28 cellular contexts compared by ENCODE assay signal in genomic region chr3:196008929-196009328, GRCh38.
"Had no signal": no experiment of that assay in that cellular context is flagged by ENCODE, and none has a peak within 500 bp of the region (broad histone marks: within the 10 kb centered on the region; RNA-seq: fewer than 3 reads in every experiment).

No MANE protein-coding gene starts in this region.

- H3K27me3 ChIP-seq: ovary, right atrium auricular region, right lobe of liver, testis, thyroid gland, upper lobe of right lung had no signal

- H3K9me3 Mint-ChIP-seq: natural killer cell treated with Interleukin-12 subunit alpha and Interleukin-12 subunit beta and Interleukin-15 and Interleukin-18, amount 100 ng/mL, for 72 hours had no signal

- H3K4me1 Mint-ChIP-seq: stimulated activated naive B cell treated with anti-CD40 and anti-IgM and Interleukin-4, amounts not matched to agents 10 μg/mL and 1 μg/mL and 100 μg/mL, for 72 hours had no signal

- H3K9me3 ChIP-seq: mucosa of descending colon, ovary, right atrium auricular region, right lobe of liver, testis, thyroid gland, transverse colon, upper lobe of right lung had no signal

- H3K36me3 Mint-ChIP-seq: stimulated activated naive B cell treated with anti-CD40 and anti-IgM and Interleukin-4, amounts not matched to agents 10 μg/mL and 1 μg/mL and 100 μg/mL, for 72 hours had no signal

- H3K4me1 ChIP-seq: left lung, right atrium auricular region, right lobe of liver, stomach, testis, thyroid gland, transverse colon, upper lobe of right lung had no signal

- H3K27ac Mint-ChIP-seq: naive thymus-derived CD4-positive, alpha-beta T cell; natural killer cell treated with Interleukin-12 subunit alpha and Interleukin-12 subunit beta and Interleukin-15 and Interleukin-18, amount 100 ng/mL, for 72 hours; progenitor cell of endocrine pancreas; stimulated activated naive B cell treated with anti-CD40 and anti-IgM and Interleukin-4, amounts not matched to agents 10 μg/mL and 1 μg/mL and 100 μg/mL, for 72 hours had no signal

- H3K36me3 ChIP-seq: left lung, ovary, right atrium auricular region, right lobe of liver, stomach, thyroid gland, transverse colon, upper lobe of right lung had no signal

- ATAC-seq: left cardiac atrium; left lung; mucosa of descending colon; naive thymus-derived CD4-positive, alpha-beta T cell; right lobe of liver; stimulated activated naive B cell treated with anti-CD40 and anti-IgM and Interleukin-4, amounts not matched to agents 10 μg/mL and 1 μg/mL and 100 μg/mL, for 72 hours; stimulated activated naive CD8-positive, alpha-beta T cell treated with anti-CD3 and anti-CD28 coated beads, Interleukin-15, Interleukin-2, amounts not matched to agents 100 U/mL and 50 U/mL, for 24 hours; upper lobe of right lung had no signal

- H3K4me3 Mint-ChIP-seq: naive thymus-derived CD4-positive, alpha-beta T cell; natural killer cell treated with Interleukin-12 subunit alpha and Interleukin-12 subunit beta and Interleukin-15 and Interleukin-18, amount 100 ng/mL, for 72 hours; stimulated activated naive B cell treated with anti-CD40 and anti-IgM and Interleukin-4, amounts not matched to agents 10 μg/mL and 1 μg/mL and 100 μg/mL, for 72 hours had no signal

- H3K27ac ChIP-seq: left lung, ovary, right atrium auricular region, right lobe of liver, skin epidermis, stomach, testis, thyroid gland, transverse colon, upper lobe of right lung had no signal

- DNase-seq: head of caudate nucleus; hippocampal formation; kidney glomerular epithelial cell; left cardiac atrium; left lung; mesendoderm; midbrain; mucosa of descending colon; naive thymus-derived CD4-positive, alpha-beta T cell; nucleus accumbens; ovary; right lobe of liver; stimulated activated CD4-positive, alpha-beta T cell treated with anti-CD3 and anti-CD28 coated beads, Interleukin-12 subunit alpha, Interleukin-12 subunit beta, amount 100 ng/mL, for 4 hours; stimulated activated CD4-positive, alpha-beta T cell treated with anti-CD3 and anti-CD28 coated beads, Interleukin-15, amount 100 ng/mL, for 24 hours; stimulated activated CD4-positive, alpha-beta T cell treated with anti-CD3 and anti-CD28 coated beads, Interleukin-2, amount 100 ng/mL, for 24 hours; stimulated activated CD4-positive, alpha-beta T cell treated with anti-CD3 and anti-CD28 coated beads, Interleukin-4, amount 100 ng/mL, for 1 hour; stimulated activated naive B cell treated with anti-CD40 and anti-IgM and Interleukin-4, amounts not matched to agents 10 μg/mL and 1 μg/mL and 100 μg/mL, for 72 hours; stimulated activated naive CD8-positive, alpha-beta T cell treated with anti-CD3 and anti-CD28 coated beads, Interleukin-15, Interleukin-2, amounts not matched to agents 100 U/mL and 50 U/mL, for 24 hours; stomach; testis; thyroid gland; transverse colon; upper lobe of right lung had no signal

- H3K4me3 ChIP-seq: left lung, lung, mucosa of descending colon, ovary, right atrium auricular region, right lobe of liver, skin epidermis, stomach, testis, thyroid gland, transverse colon, upper lobe of right lung had no signal
